1 cellular context compared by ENCODE assay signal in the genomic region with DNA sequence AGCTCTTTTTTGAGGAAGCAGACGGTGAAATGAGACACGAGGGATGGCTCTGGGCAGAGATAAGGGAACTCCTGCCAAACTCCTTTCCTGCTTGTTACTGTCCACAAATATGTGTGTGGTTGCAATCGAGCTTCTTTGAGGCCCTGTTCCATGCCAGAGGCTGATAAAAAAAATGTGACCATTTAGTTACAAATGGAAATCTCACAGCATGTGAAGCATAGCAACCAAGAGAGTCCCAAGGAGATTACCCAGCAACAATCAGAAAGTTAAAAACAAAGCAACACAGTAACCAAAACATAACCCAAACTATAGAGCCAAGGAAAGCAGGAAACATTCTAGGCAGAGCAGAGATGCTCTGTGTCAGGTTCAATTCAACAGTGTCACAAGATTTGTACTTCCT.
TF ChIP-seq lines count a peak whose summit lies in the region.

No MANE protein-coding gene starts in this region.

TF ChIP-seq in K562, 482 proteins besides CTCF, POLR2A, EP300 and RAD21 (continued from another document):
- TF ChIP-seq MGA (IDR thresholded peaks at IDR 0.05) (peak; percentile 49), CBFA2T2 (conservative IDR thresholded peaks at IDR 0.05) (peak; percentile 62), RFX1 (IDR thresholded peaks at IDR 0.05) (peak; percentile 74), L3MBTL2 (IDR thresholded peaks at IDR 0.05) (peak; percentile 59; the same call in 1 of the 2 replicates), STAT5A (IDR thresholded peaks at IDR 0.05; ENCODE audit: borderline replicate concordance, low read length) (peak; percentile 28; the same call in 1 of the 2 replicates), ZNF232 (CRISPR knock-in tag; IDR thresholded peaks at IDR 0.05) (no peak), SPI1 (IDR thresholded peaks at IDR 0.05; ENCODE audit: borderline replicate concordance, low read depth, low read length) (peak; percentile 20; the same call in 1 of the 2 replicates), ZNF395 (CRISPR knock-in tag; IDR thresholded peaks at IDR 0.05) (0 out of 2 replicates have a peak, but pooled peaks have one; percentile 32), CBFA2T3 (IDR thresholded peaks at IDR 0.05) (peak; percentile 80), CXXC5 (CRISPR knock-in tag; IDR thresholded peaks at IDR 0.05) (peak; percentile 40; the same call in 1 of the 2 replicates), FOXP4 (CRISPR knock-in tag; IDR thresholded peaks at IDR 0.05; ENCODE audit: borderline replicate concordance) (no peak), PURB (CRISPR knock-in tag; IDR thresholded peaks at IDR 0.05; ENCODE audit: low read depth) (no peak), BHLHE40 (IDR thresholded peaks at IDR 0.05; ENCODE audit: low read length) (peak; percentile 85), SMAD4 (CRISPR knock-in tag; conservative IDR thresholded peaks at IDR 0.05) (peak; percentile 69), NCOR1 (IDR thresholded peaks at IDR 0.05) (peak; percentile 37), TAL1 (IDR thresholded peaks at IDR 0.05) (peak; percentile 28; the same call in 1 of the 2 replicates), GATA2 (CRISPR knock-in tag; IDR thresholded peaks at IDR 0.05) (peak; percentile 63), RNF2 (IDR thresholded peaks at IDR 0.05) (0 out of 2 replicates have a peak, but pooled peaks have one; percentile 33), HDGF (IDR thresholded peaks at IDR 0.05) (no peak), ARID1B (IDR thresholded peaks at IDR 0.05) (peak; percentile 58), DMBX1 (CRISPR knock-in tag; IDR thresholded peaks at IDR 0.05; ENCODE audit: borderline replicate concordance) (0 out of 2 replicates have a peak, but pooled peaks have one; percentile 15), NR1H2 (CRISPR knock-in tag; IDR thresholded peaks at IDR 0.05) (no peak), FOXK2 (conservative IDR thresholded peaks at IDR 0.05 in 1 of 2, IDR thresholded peaks at IDR 0.05 in 1 of 2; ENCODE audit: low read depth in 2 of 2) (0 out of 4 replicates have a peak, but pooled peaks of 1 of the 2 experiments have one; percentile 45), E2F6 (IDR thresholded peaks at IDR 0.05; ENCODE audit: borderline replicate concordance in 1 of 2, extremely low read depth in 1 of 2, insufficient read depth in 1 of 2, insufficient read length in 1 of 2, low read depth in 1 of 2, low read length in 1 of 2, poor library complexity in 1 of 2, severe bottlenecking in 1 of 2) (peak in 1 of 2 experiments; percentile 51)
TF ChIP-seq in K562: peak in this region for 30.
